ENCODE assay signal across 16 cellular contexts in genomic region chr14:52080171-52080800, GRCh38. TPM values are rescaled to one million over a fixed set of nuclear protein-coding genes. Genes with fewer than 3 reads are reported as not detected.
DNase-seq lines count a peak whose midpoint lies in the region; ATAC-seq and TF ChIP-seq lines count a peak whose summit lies in the region.
"Had no signal": no experiment of that assay in that cellular context is flagged by ENCODE, and none has a peak within 500 bp of the region (broad histone marks: within the 10 kb centered on the region; RNA-seq: fewer than 3 reads in every experiment).

No MANE protein-coding gene starts in this region.

- H3K4me3 ChIP-seq in RWPE2 (ENCODE audit: severe bottlenecking) (no peak overlapping the region), fibroblast of villous mesenchyme (ENCODE audit: low read depth, low read length) (no peak overlapping the region)
- H3K4me3 ChIP-seq in naive thymus-derived CD4-positive, alpha-beta T cell (ENCODE audit: low read length) = no peak overlapping the region
- H3K4me3 ChIP-seq: uterus had no signal

- peaks cover 4% of the 10 kb centered on the region for H3K9me3 ChIP-seq in RWPE2 (ENCODE audit: severe bottlenecking)
- H3K9me3 ChIP-seq in naive thymus-derived CD4-positive, alpha-beta T cell (ENCODE audit: control insufficient read depth in 2 of 3, low read length in 3 of 3) = no peaks in the 10 kb centered on the region
- H3K9me3 ChIP-seq: uterus had no signal

- no peak overlapping the region for H3K4me3 Mint-ChIP-seq in nephron
- no peak overlapping the region for H3K4me3 Mint-ChIP-seq in naive thymus-derived CD4-positive, alpha-beta T cell
- H3K4me3 Mint-ChIP-seq: endodermal cell, natural killer cell had no signal

- H3K4me1 ChIP-seq in RWPE2 (ENCODE audit: insufficient read depth, poor library complexity, severe bottlenecking) = peaks cover 47% of the 10 kb centered on the region
- H3K4me1 ChIP-seq in naive thymus-derived CD4-positive, alpha-beta T cell (ENCODE audit: control insufficient read depth in 2 of 2, insufficient read depth in 2 of 2, low read length in 2 of 2) = no peaks in the 10 kb centered on the region
- H3K4me1 ChIP-seq: uterus had no signal

- POLR2A ChIA-PET in naive thymus-derived CD4-positive, alpha-beta T cell (lab: Charles Lee) = no interaction called here
- POLR2A ChIA-PET in GM10248 (lab: Yijun Ruan, JAX) = no interaction called here

- intact Hi-C loops in naive thymus-derived CD4-positive, alpha-beta T cell (cut with micrococcal nuclease) = no loop called here

- H3K27ac ChIP-seq in RWPE2 (ENCODE audit: poor library complexity, severe bottlenecking) = peak overlapping the region; percentile 86
- H3K27ac ChIP-seq in naive thymus-derived CD4-positive, alpha-beta T cell (ENCODE audit: low read depth, low read length) = no peak overlapping the region

- H3K27ac Mint-ChIP-seq in nephron = peak overlapping the region; percentile 61 to 74 (median 68)
- no peak overlapping the region for H3K27ac Mint-ChIP-seq in naive thymus-derived CD4-positive, alpha-beta T cell
- H3K27ac Mint-ChIP-seq: endodermal cell, natural killer cell had no signal

- H3K4me1 Mint-ChIP-seq in nephron = peaks cover 36% of the 10 kb centered on the region
- H3K4me1 Mint-ChIP-seq in naive thymus-derived CD4-positive, alpha-beta T cell = no peaks in the 10 kb centered on the region
- H3K4me1 Mint-ChIP-seq: endodermal cell had no signal

- no peaks in the 10 kb centered on the region for H3K27me3 Mint-ChIP-seq in nephron (ENCODE audit: low read depth)
- H3K27me3 Mint-ChIP-seq in naive thymus-derived CD4-positive, alpha-beta T cell = peaks cover 6 to 63% (median 27%) of the 10 kb centered on the region in 5 donors

- CTCF ChIA-PET in naive thymus-derived CD4-positive, alpha-beta T cell (lab: Charles Lee) = no interaction called here
- CTCF ChIA-PET in GM10248 (lab: Yijun Ruan, JAX) = interaction anchor here (1.0 to 2.0 kb wide), 4 partner anchors 9 to 54 kb away, joined by 3 to 5 read pairs (median 4); partner anchors contain the start of gene NID2

- ATAC-seq in RWPE2 (ENCODE audit: low read depth) = peak; percentile 64
- no peak for ATAC-seq in naive thymus-derived CD4-positive, alpha-beta T cell
- ATAC-seq: activated CD4-positive, CD25-positive, alpha-beta regulatory T cell treated with anti-CD3 and anti-CD28 coated beads, Interleukin-2, amount 50 U/mL, for 24 hours; HepG2; natural killer cell had no signal

- H3K9me3 Mint-ChIP-seq in nephron = peaks cover 8% of the 10 kb centered on the region
- H3K9me3 Mint-ChIP-seq in naive thymus-derived CD4-positive, alpha-beta T cell = peaks cover 0 to 12% (median 4%) of the 10 kb centered on the region in 11 donors
- H3K9me3 Mint-ChIP-seq: natural killer cell had no signal

- H3K36me3 ChIP-seq in RWPE2 (ENCODE audit: low read depth) = no peaks in the 10 kb centered on the region
- no peaks in the 10 kb centered on the region for H3K36me3 ChIP-seq in naive thymus-derived CD4-positive, alpha-beta T cell (ENCODE audit: control insufficient read depth in 2 of 3, insufficient read depth in 3 of 3, low read length in 3 of 3)
- H3K36me3 ChIP-seq: uterus had no signal

- peak; percentile 72 for DNase-seq in Daoy (ENCODE audit: low read depth)
- no peak for DNase-seq in RWPE2 (ENCODE audit: low spot score)
- DNase-seq in fibroblast of villous mesenchyme (ENCODE audit: low read depth) = peak; percentile 88
- DNase-seq in foreskin melanocyte = no peak
- DNase-seq in naive thymus-derived CD4-positive, alpha-beta T cell = no peak
- no peak for DNase-seq in NCI-H2171 (lab: John Stamatoyannopoulos, UW)
- DNase-seq in GM10248 (ENCODE audit: extremely low spot score) = no peak
- DNase-seq: activated T-cell treated with anti-CD3 and anti-CD28 coated beads, Interleukin-2, amount 50 U/mL, for 1 hour; endodermal cell; natural killer cell; NCI-H1417 treated with DMSO at 0.1 percent for 48 hours; stimulated activated CD4-positive, alpha-beta T cell treated with anti-CD3 and anti-CD28 coated beads, Interleukin-12 subunit alpha, Interleukin-12 subunit beta, amount 100 ng/mL, for 4 hours had no signal

- H3K36me3 Mint-ChIP-seq in nephron (ENCODE audit: low read depth) = peaks cover 5% of the 10 kb centered on the region
- peaks cover 0 to 5% (median 0%) of the 10 kb centered on the region in 5 donors for H3K36me3 Mint-ChIP-seq in naive thymus-derived CD4-positive, alpha-beta T cell
- H3K36me3 Mint-ChIP-seq: natural killer cell had no signal

- no peaks in the 10 kb centered on the region for H3K27me3 ChIP-seq in RWPE2 (ENCODE audit: insufficient read depth, poor library complexity, severe bottlenecking)
- H3K27me3 ChIP-seq in naive thymus-derived CD4-positive, alpha-beta T cell (ENCODE audit: control insufficient read depth in 2 of 2, insufficient read depth in 2 of 2, low read length in 2 of 2) = no peaks in the 10 kb centered on the region
- H3K27me3 ChIP-seq: uterus had no signal

- no peak for TF ChIP-seq CTCF in RWPE2 (IDR thresholded peaks at IDR 0.05; ENCODE audit: poor library complexity, severe bottlenecking)
- TF ChIP-seq CTCF in fibroblast of villous mesenchyme (IDR thresholded peaks at IDR 0.05; ENCODE audit: insufficient read depth, low read depth, low read length) = no peak
- no peak for TF ChIP-seq CTCF in nephron (IDR thresholded peaks at IDR 0.05; ENCODE audit: unreplicated experiment in 3 of 3)
- TF ChIP-seq CTCF in GM10248 (IDR thresholded peaks at IDR 0.05; ENCODE audit: control extremely low read depth, extremely low read depth, low read depth, missing control alignments) = no peak

RNA-seq across cellular contexts. Expression of gene NID2, which starts 11.4 kb away (rescaled TPM):
- total RNA-seq in Daoy (2014; rRNA removed; shearing (Covaris generic)) = 6.4 and 9.9 TPM in 2 replicates
- 146 and 259 TPM in 2 replicates for total RNA-seq in fibroblast of villous mesenchyme
- under 1 TPM in 2 of 5 experiments, not detected in 3; 0.42 to 0.94 TPM for total RNA-seq in naive thymus-derived CD4-positive, alpha-beta T cell
- under 1 TPM in 1 of 2 donors, not detected in 1; 0.35 TPM for polyA plus RNA-seq in naive thymus-derived CD4-positive, alpha-beta T cell
- total RNA-seq: HepG2 had no signal

Comparison
In these comparisons a context has a peak if more than half of its experiments do, and no peak if none do; other contexts are left out.
1. DNase-seq: peak in Daoy (single experiment) and fibroblast of villous mesenchyme (single experiment); none in RWPE2 (single experiment), foreskin melanocyte (single experiment), naive thymus-derived CD4-positive, alpha-beta T cell (0 of 9), NCI-H2171 (single experiment) and GM10248 (single experiment).
2. H3K27ac Mint-ChIP-seq: peak in nephron (3 of 3); none in naive thymus-derived CD4-positive, alpha-beta T cell (0 of 9).
3. RNA of gene NID2, which starts 11.4 kb away (total RNA-seq): 146 to 259 TPM in fibroblast of villous mesenchyme; 6.4 to 9.9 TPM in Daoy and 0.42 to 0.94 TPM in naive thymus-derived CD4-positive, alpha-beta T cell; every median in the first group is over 10 times any median in the second.